Comparison of ENCODE assay signal across 1 cellular context in genomic region chr2:26345554-26346453, GRCh38.
TF ChIP-seq lines count a peak whose summit lies in the region.

A gene with protein sequence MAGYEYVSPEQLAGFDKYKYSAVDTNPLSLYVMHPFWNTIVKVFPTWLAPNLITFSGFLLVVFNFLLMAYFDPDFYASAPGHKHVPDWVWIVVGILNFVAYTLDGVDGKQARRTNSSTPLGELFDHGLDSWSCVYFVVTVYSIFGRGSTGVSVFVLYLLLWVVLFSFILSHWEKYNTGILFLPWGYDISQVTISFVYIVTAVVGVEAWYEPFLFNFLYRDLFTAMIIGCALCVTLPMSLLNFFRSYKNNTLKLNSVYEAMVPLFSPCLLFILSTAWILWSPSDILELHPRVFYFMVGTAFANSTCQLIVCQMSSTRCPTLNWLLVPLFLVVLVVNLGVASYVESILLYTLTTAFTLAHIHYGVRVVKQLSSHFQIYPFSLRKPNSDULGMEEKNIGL (plus strand): TSS chr2:26346143. CDS start chr2:26346233, 90 bp downstream.

TF ChIP-seq in HepG2, 621 proteins besides CTCF, POLR2A, EP300 and RAD21 (continued from another document and continues in another):
- peak; percentile 64; the same call in 1 of the 2 replicates for TF ChIP-seq ZNF317 (CRISPR knock-in tag; IDR thresholded peaks at IDR 0.05)
- TF ChIP-seq ZNF547 (CRISPR knock-in tag; IDR thresholded peaks at IDR 0.05) = 0 out of 2 replicates have a peak, but pooled peaks have one; percentile 15
- peak; percentile 44; the same call in 1 of the 2 replicates for TF ChIP-seq ZNF614 (CRISPR knock-in tag; IDR thresholded peaks at IDR 0.05; ENCODE audit: borderline replicate concordance)
- TF ChIP-seq ZNF160 (CRISPR knock-in tag; IDR thresholded peaks at IDR 0.05) = peak; percentile 17; the same call in 1 of the 2 replicates
- TF ChIP-seq U2AF1 (optimal IDR thresholded peaks at IDR 0.05; ENCODE audit: low read depth, low read length) = no peak
- TF ChIP-seq ZNF816 (CRISPR knock-in tag; IDR thresholded peaks at IDR 0.05; ENCODE audit: borderline replicate concordance) = peak; percentile 98
- TF ChIP-seq, protein P1, sequence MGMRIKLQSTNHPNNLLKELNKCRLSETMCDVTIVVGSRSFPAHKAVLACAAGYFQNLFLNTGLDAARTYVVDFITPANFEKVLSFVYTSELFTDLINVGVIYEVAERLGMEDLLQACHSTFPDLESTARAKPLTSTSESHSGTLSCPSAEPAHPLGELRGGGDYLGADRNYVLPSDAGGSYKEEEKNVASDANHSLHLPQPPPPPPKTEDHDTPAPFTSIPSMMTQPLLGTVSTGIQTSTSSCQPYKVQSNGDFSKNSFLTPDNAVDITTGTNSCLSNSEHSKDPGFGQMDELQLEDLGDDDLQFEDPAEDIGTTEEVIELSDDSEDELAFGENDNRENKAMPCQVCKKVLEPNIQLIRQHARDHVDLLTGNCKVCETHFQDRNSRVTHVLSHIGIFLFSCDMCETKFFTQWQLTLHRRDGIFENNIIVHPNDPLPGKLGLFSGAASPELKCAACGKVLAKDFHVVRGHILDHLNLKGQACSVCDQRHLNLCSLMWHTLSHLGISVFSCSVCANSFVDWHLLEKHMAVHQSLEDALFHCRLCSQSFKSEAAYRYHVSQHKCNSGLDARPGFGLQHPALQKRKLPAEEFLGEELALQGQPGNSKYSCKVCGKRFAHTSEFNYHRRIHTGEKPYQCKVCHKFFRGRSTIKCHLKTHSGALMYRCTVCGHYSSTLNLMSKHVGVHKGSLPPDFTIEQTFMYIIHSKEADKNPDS (CRISPR knock-in tag; IDR thresholded peaks at IDR 0.05) = 0 out of 2 replicates have a peak, but pooled peaks have one; percentile 12
- peak; percentile 67 for TF ChIP-seq MIXL1 (CRISPR knock-in tag; IDR thresholded peaks at IDR 0.05)
- TF ChIP-seq ARID2 (CRISPR knock-in tag; IDR thresholded peaks at IDR 0.05; ENCODE audit: borderline replicate concordance) = peak; percentile 90; the same call in 1 of the 2 replicates
- TF ChIP-seq ZFP41 (CRISPR knock-in tag; IDR thresholded peaks at IDR 0.05; ENCODE audit: borderline replicate concordance) = peak; percentile 86; the same call in 1 of the 2 replicates
- peak; percentile 79 for TF ChIP-seq MXD4 (CRISPR knock-in tag; IDR thresholded peaks at IDR 0.05)
- peak; percentile 97 for TF ChIP-seq EED (CRISPR knock-in tag; IDR thresholded peaks at IDR 0.05)
- no peak for TF ChIP-seq GLMP (CRISPR knock-in tag; IDR thresholded peaks at IDR 0.05; ENCODE audit: borderline replicate concordance)
- no peak for TF ChIP-seq RBAK (CRISPR knock-in tag; IDR thresholded peaks at IDR 0.05)
- TF ChIP-seq SUZ12 (IDR thresholded peaks at IDR 0.05; ENCODE audit: low read depth, low read length) = peak; percentile 55
- peak; percentile 63 for TF ChIP-seq ZNF883 (CRISPR knock-in tag; IDR thresholded peaks at IDR 0.05; ENCODE audit: not compliant biosample characterization)
- TF ChIP-seq, protein P2, sequence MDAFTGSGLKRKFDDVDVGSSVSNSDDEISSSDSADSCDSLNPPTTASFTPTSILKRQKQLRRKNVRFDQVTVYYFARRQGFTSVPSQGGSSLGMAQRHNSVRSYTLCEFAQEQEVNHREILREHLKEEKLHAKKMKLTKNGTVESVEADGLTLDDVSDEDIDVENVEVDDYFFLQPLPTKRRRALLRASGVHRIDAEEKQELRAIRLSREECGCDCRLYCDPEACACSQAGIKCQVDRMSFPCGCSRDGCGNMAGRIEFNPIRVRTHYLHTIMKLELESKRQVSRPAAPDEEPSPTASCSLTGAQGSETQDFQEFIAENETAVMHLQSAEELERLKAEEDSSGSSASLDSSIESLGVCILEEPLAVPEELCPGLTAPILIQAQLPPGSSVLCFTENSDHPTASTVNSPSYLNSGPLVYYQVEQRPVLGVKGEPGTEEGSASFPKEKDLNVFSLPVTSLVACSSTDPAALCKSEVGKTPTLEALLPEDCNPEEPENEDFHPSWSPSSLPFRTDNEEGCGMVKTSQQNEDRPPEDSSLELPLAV (CRISPR knock-in tag; conservative IDR thresholded peaks at IDR 0.05; ENCODE audit: low read depth) = no peak
- TF ChIP-seq YY1 (IDR thresholded peaks at IDR 0.05; ENCODE audit: insufficient read depth, insufficient replicate concordance, low read depth, low read length) = peak; percentile 35
- TF ChIP-seq FOXA3 (CRISPR knock-in tag; IDR thresholded peaks at IDR 0.05) = peak; percentile 51
- TF ChIP-seq, protein P3, sequence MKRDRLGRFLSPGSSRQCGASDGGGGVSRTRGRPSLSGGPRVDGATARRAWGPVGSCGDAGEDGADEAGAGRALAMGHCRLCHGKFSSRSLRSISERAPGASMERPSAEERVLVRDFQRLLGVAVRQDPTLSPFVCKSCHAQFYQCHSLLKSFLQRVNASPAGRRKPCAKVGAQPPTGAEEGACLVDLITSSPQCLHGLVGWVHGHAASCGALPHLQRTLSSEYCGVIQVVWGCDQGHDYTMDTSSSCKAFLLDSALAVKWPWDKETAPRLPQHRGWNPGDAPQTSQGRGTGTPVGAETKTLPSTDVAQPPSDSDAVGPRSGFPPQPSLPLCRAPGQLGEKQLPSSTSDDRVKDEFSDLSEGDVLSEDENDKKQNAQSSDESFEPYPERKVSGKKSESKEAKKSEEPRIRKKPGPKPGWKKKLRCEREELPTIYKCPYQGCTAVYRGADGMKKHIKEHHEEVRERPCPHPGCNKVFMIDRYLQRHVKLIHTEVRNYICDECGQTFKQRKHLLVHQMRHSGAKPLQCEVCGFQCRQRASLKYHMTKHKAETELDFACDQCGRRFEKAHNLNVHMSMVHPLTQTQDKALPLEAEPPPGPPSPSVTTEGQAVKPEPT (CRISPR knock-in tag; IDR thresholded peaks at IDR 0.05; ENCODE audit: low read depth) = 0 out of 2 replicates have a peak, but pooled peaks have one; percentile 23
- peak; percentile 83; the same call in 1 of the 2 replicates for TF ChIP-seq BRCA1 (CRISPR knock-in tag; IDR thresholded peaks at IDR 0.05)
- peak; percentile 47; the same call in 1 of the 2 replicates for TF ChIP-seq TFDP1 (CRISPR knock-in tag; IDR thresholded peaks at IDR 0.05; ENCODE audit: borderline replicate concordance)
- TF ChIP-seq SAFB2 (CRISPR knock-in tag; IDR thresholded peaks at IDR 0.05; ENCODE audit: borderline replicate concordance, low read depth) = no peak; the same call in 1 of the 2 replicates
- TF ChIP-seq ATAD3A (CRISPR knock-in tag; IDR thresholded peaks at IDR 0.05) = no peak
- TF ChIP-seq ZBTB8A (CRISPR knock-in tag; IDR thresholded peaks at IDR 0.05; ENCODE audit: borderline replicate concordance, low read depth) = peak; percentile 77; the same call in 1 of the 2 replicates
- TF ChIP-seq CEBPG (CRISPR knock-in tag; IDR thresholded peaks at IDR 0.05) = peak; percentile 66
- TF ChIP-seq GTF3A (CRISPR knock-in tag; conservative IDR thresholded peaks at IDR 0.05) = no peak
- TF ChIP-seq MIER2 (CRISPR knock-in tag; IDR thresholded peaks at IDR 0.05) = peak; percentile 47
- TF ChIP-seq PHF21A (CRISPR knock-in tag; IDR thresholded peaks at IDR 0.05) = peak; percentile 86
- TF ChIP-seq, protein P4, sequence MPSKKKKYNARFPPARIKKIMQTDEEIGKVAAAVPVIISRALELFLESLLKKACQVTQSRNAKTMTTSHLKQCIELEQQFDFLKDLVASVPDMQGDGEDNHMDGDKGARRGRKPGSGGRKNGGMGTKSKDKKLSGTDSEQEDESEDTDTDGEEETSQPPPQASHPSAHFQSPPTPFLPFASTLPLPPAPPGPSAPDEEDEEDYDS (CRISPR knock-in tag; IDR thresholded peaks at IDR 0.05) = peak; percentile 96
- no peak for TF ChIP-seq CBX2 (IDR thresholded peaks at IDR 0.05; ENCODE audit: low read depth, low read length)
- TF ChIP-seq CBX2 (CRISPR knock-in tag; IDR thresholded peaks at IDR 0.05; ENCODE audit: low read depth) = 0 out of 2 replicates have a peak, but pooled peaks have one; percentile 53
- TF ChIP-seq ERF (CRISPR knock-in tag; IDR thresholded peaks at IDR 0.05) = peak; percentile 82
- TF ChIP-seq HOXA9 (CRISPR knock-in tag; IDR thresholded peaks at IDR 0.05; ENCODE audit: borderline replicate concordance) = no peak
- TF ChIP-seq PHF20 (CRISPR knock-in tag; IDR thresholded peaks at IDR 0.05) = peak; percentile 86
- TF ChIP-seq ATF1 (CRISPR knock-in tag; IDR thresholded peaks at IDR 0.05) = peak; percentile 94
- peak; percentile 69 for TF ChIP-seq CHD2 (IDR thresholded peaks at IDR 0.05; ENCODE audit: low read depth, low read length)
- TF ChIP-seq, protein P5, sequence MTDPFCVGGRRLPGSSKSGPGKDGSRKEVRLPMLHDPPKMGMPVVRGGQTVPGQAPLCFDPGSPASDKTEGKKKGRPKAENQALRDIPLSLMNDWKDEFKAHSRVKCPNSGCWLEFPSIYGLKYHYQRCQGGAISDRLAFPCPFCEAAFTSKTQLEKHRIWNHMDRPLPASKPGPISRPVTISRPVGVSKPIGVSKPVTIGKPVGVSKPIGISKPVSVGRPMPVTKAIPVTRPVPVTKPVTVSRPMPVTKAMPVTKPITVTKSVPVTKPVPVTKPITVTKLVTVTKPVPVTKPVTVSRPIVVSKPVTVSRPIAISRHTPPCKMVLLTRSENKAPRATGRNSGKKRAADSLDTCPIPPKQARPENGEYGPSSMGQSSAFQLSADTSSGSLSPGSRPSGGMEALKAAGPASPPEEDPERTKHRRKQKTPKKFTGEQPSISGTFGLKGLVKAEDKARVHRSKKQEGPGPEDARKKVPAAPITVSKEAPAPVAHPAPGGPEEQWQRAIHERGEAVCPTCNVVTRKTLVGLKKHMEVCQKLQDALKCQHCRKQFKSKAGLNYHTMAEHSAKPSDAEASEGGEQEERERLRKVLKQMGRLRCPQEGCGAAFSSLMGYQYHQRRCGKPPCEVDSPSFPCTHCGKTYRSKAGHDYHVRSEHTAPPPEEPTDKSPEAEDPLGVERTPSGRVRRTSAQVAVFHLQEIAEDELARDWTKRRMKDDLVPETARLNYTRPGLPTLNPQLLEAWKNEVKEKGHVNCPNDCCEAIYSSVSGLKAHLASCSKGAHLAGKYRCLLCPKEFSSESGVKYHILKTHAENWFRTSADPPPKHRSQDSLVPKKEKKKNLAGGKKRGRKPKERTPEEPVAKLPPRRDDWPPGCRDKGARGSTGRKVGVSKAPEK (CRISPR knock-in tag; IDR thresholded peaks at IDR 0.05; ENCODE audit: borderline replicate concordance) = 0 out of 2 replicates have a peak, but pooled peaks have one; percentile 43
- no peak for TF ChIP-seq EZH2 (conservative IDR thresholded peaks at IDR 0.05; ENCODE audit: low read depth, low read length)
- TF ChIP-seq, protein P6, sequence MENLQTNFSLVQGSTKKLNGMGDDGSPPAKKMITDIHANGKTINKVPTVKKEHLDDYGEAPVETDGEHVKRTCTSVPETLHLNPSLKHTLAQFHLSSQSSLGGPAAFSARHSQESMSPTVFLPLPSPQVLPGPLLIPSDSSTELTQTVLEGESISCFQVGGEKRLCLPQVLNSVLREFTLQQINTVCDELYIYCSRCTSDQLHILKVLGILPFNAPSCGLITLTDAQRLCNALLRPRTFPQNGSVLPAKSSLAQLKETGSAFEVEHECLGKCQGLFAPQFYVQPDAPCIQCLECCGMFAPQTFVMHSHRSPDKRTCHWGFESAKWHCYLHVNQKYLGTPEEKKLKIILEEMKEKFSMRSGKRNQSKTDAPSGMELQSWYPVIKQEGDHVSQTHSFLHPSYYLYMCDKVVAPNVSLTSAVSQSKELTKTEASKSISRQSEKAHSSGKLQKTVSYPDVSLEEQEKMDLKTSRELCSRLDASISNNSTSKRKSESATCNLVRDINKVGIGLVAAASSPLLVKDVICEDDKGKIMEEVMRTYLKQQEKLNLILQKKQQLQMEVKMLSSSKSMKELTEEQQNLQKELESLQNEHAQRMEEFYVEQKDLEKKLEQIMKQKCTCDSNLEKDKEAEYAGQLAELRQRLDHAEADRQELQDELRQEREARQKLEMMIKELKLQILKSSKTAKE (CRISPR knock-in tag; IDR thresholded peaks at IDR 0.05; ENCODE audit: borderline replicate concordance) = no peak
- peak; percentile 88 for TF ChIP-seq KMT2A (CRISPR knock-in tag; IDR thresholded peaks at IDR 0.05)
- TF ChIP-seq MYPOP (CRISPR knock-in tag; IDR thresholded peaks at IDR 0.05) = peak; percentile 75
- TF ChIP-seq SIX4 (CRISPR knock-in tag; IDR thresholded peaks at IDR 0.05) = no peak
- TF ChIP-seq TEF (CRISPR knock-in tag; IDR thresholded peaks at IDR 0.05) = peak; percentile 64; the same call in 1 of the 2 replicates
- peak; percentile 72; the same call in 1 of the 2 replicates for TF ChIP-seq TBX3 (IDR thresholded peaks at IDR 0.05; ENCODE audit: borderline replicate concordance)
- no peak for TF ChIP-seq ONECUT2 (CRISPR knock-in tag; IDR thresholded peaks at IDR 0.05)
- TF ChIP-seq MBNL3 (CRISPR knock-in tag; conservative IDR thresholded peaks at IDR 0.05) = no peak
- TF ChIP-seq ZNF879 (CRISPR knock-in tag; IDR thresholded peaks at IDR 0.05) = peak; percentile 93
- TF ChIP-seq MLLT10 (CRISPR knock-in tag; IDR thresholded peaks at IDR 0.05) = no peak
- TF ChIP-seq SRSF1 (optimal IDR thresholded peaks at IDR 0.05; ENCODE audit: low read depth, low read length) = no peak
- peak; percentile 95 for TF ChIP-seq KAT8 (CRISPR knock-in tag; IDR thresholded peaks at IDR 0.05)
- TF ChIP-seq SMAD3 (CRISPR knock-in tag; IDR thresholded peaks at IDR 0.05) = peak; percentile 38; the same call in 1 of the 2 replicates
